ENCODE assay signal across 24 cellular contexts in the genomic region with DNA sequence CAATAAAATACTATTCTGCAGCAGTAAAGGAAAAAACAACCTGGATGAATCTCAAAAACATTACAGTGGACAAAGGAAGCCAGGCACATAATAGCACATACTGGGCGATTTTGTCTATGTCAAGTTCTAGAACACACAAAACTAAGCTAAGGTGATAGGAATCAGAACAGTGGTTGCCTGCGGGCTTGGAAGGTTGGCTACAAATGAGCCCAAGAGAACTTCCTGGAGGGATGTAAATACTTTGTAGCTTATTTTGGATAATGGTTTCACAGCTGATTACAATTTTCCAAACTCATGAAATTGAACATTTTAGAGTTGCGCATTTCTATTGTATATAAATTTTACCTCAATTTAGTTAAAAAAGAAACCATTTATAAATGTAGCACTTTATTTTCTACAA.
A peak's percentile ranks its signal among the peaks of the same experiment; 100 is the strongest.
DNase-seq lines count a peak whose midpoint lies in the region; ATAC-seq, FAIRE-seq and TF ChIP-seq lines count a peak whose summit lies in the region.
"Had no signal": no experiment of that assay in that cellular context is flagged by ENCODE, and none has a peak within 500 bp of the region (broad histone marks: within the 10 kb centered on the region; RNA-seq: fewer than 3 reads in every experiment).

No MANE protein-coding gene starts in this region.

- no peaks in the 10 kb centered on the region for H3K4me1 Mint-ChIP-seq in MCF 10A (ENCODE audit: insufficient read depth, unreplicated experiment)

- TF ChIP-seq EP300 in esophagus muscularis mucosa (IDR thresholded peaks at IDR 0.05) = no peak

- CTCF ChIA-PET in MCF 10A (lab: Yijun Ruan, JAX) = interaction anchor here (0.6 to 9.6 kb wide), 21 partner anchors 8 to 457 kb away, joined by 3 to 205 read pairs (median 5); no protein-coding TSS in a partner anchor

- H3K4me3 ChIP-seq in breast epithelium = no peak overlapping the region
- H3K4me3 ChIP-seq in esophagus muscularis mucosa = no peak overlapping the region
- H3K4me3 ChIP-seq: BLaER1 treated with 17β-estradiol and CSF1 and Interleukin-3, amounts not matched to agents 10 nM and 100 nM; GM12878 had no signal

- H3K9me3 ChIP-seq in breast epithelium = no peaks in the 10 kb centered on the region
- H3K9me3 ChIP-seq in esophagus muscularis mucosa = peaks cover 0 to 6% (median 0%) of the 10 kb centered on the region in 4 donors
- H3K9me3 ChIP-seq: BE2C, Caco-2 had no signal

- no peaks in the 10 kb centered on the region for H3K36me3 Mint-ChIP-seq in MCF 10A (ENCODE audit: insufficient read depth, unreplicated experiment)
- H3K36me3 Mint-ChIP-seq: CD8-positive, alpha-beta T cell had no signal

- no peak for TF ChIP-seq POLR2A in breast epithelium (IDR thresholded peaks at IDR 0.05)
- TF ChIP-seq POLR2A in esophagus muscularis mucosa (IDR thresholded peaks at IDR 0.05; ENCODE audit: low read depth) = no peak

- BruUV-seq in MCF 10A (replicated peaks; lab: Mats Ljungman, UMichigan) = no TSS peak

- POLR2A ChIA-PET in MCF 10A (lab: Yijun Ruan, JAX) = interaction anchor here (0.6 to 1.7 kb wide), 2 partner anchors 371 to 376 kb away, joined by 4 to 5 read pairs; no protein-coding TSS in a partner anchor

- no peaks in the 10 kb centered on the region for H3K9me3 Mint-ChIP-seq in MCF 10A (ENCODE audit: unreplicated experiment)

- H3K27ac ChIP-seq in breast epithelium (peak overlapping the region in 1 of 2 donors; percentile 16), esophagus muscularis mucosa (replicated peaks in 1 of 4) (no peak overlapping the region)
- H3K27ac ChIP-seq: BLaER1 treated with 17β-estradiol and CSF1 and Interleukin-3, amounts not matched to agents 10 nM and 100 nM; C4-2B had no signal

- H3K27me3 ChIP-seq in breast epithelium (no peaks in the 10 kb centered on the region), esophagus muscularis mucosa (no peaks in the 10 kb centered on the region)
- H3K27me3 ChIP-seq: BE2C; BLaER1 treated with 17β-estradiol and CSF1 and Interleukin-3, amounts not matched to agents 10 nM and 100 nM had no signal

- no peaks in the 10 kb centered on the region for H3K4me1 ChIP-seq in breast epithelium
- H3K4me1 ChIP-seq in esophagus muscularis mucosa = peaks cover 0 to 10% (median 10%) of the 10 kb centered on the region in 4 donors

- H3K27me3 Mint-ChIP-seq in MCF 10A (ENCODE audit: insufficient read depth, unreplicated experiment) = peaks cover 73% of the 10 kb centered on the region

- intact Hi-C loops in breast epithelium (cut with DNase I; ENCODE audit: low total_unique reads) (loop anchor here (10.0 kb wide), 1 partner anchor 372 kb away; no protein-coding TSS in a partner anchor), MCF 10A (cut with micrococcal nuclease) (loop anchor here (5.0 kb wide), 1 partner anchor 259 kb away; no protein-coding TSS in a partner anchor), esophagus muscularis mucosa (cut with DNase I) (no loop called here)

- H3K36me3 ChIP-seq in breast epithelium (no peaks in the 10 kb centered on the region), esophagus muscularis mucosa (no peaks in the 10 kb centered on the region)
- H3K36me3 ChIP-seq: BE2C; BLaER1 treated with 17β-estradiol and CSF1 and Interleukin-3, amounts not matched to agents 10 nM and 100 nM had no signal

- TF ChIP-seq CTCF in breast epithelium (IDR thresholded peaks at IDR 0.05) (no peak), MCF 10A (IDR thresholded peaks at IDR 0.05; ENCODE audit: unreplicated experiment) (no peak), esophagus muscularis mucosa (IDR thresholded peaks at IDR 0.05) (no peak), D721Med (IDR thresholded peaks at IDR 0.05; ENCODE audit: insufficient read depth, missing control alignments) (no peak)

- peak; percentile 39 to 73 for DNase-seq in breast epithelium (ENCODE audit: low spot score in 2 of 2)
- no peak for DNase-seq in MCF 10A (ENCODE audit: unreplicated experiment)
- DNase-seq in esophagus muscularis mucosa (ENCODE audit: extremely low spot score) = peak; percentile 70
- no peak for DNase-seq in D721Med (ENCODE audit: insufficient read length, low spot score)
- DNase-seq: 8988T; ACHN; BE2C; Caco-2; Calu3; CD4-positive, alpha-beta T cell; CD8-positive, alpha-beta T cell; DMS 273 treated with DMSO at 0.1 percent for 48 hours; DMS153; DMS53; DMS79; DND-41; GDM1 had no signal

- no peak for ATAC-seq in HG03095 (IDR thresholded peaks at IDR 0.05; ENCODE audit: unreplicated experiment)
- ATAC-seq: CD8-positive, alpha-beta T cell; GM12878 had no signal

- no peak overlapping the region for H3K4me3 Mint-ChIP-seq in MCF 10A (ENCODE audit: unreplicated experiment)
- H3K4me3 Mint-ChIP-seq: CD4-positive, alpha-beta T cell; CD8-positive, alpha-beta T cell had no signal

- 93% methylated on average over 3 of the region's 3 CpGs for WGBS in esophagus muscularis mucosa

- no peak for FAIRE-seq in D721Med (lab: Jason Lieb, UNC)
- FAIRE-seq: A204.1, GM12878, GM12892, GM18507 had no signal

- H3K27ac Mint-ChIP-seq in MCF 10A (ENCODE audit: low read depth, unreplicated experiment) = no peak overlapping the region
- H3K27ac Mint-ChIP-seq: CD4-positive, alpha-beta T cell; CD8-positive, alpha-beta T cell had no signal

Comparison
In these comparisons a context has a peak if more than half of its experiments do, and no peak if none do; other contexts are left out.
1. DNase-seq: peak in breast epithelium (2 of 2) and esophagus muscularis mucosa (single experiment); none in MCF 10A (single experiment) and D721Med (single experiment).